Comparison of ENCODE assay signal across 1 cellular context in the genomic region with DNA sequence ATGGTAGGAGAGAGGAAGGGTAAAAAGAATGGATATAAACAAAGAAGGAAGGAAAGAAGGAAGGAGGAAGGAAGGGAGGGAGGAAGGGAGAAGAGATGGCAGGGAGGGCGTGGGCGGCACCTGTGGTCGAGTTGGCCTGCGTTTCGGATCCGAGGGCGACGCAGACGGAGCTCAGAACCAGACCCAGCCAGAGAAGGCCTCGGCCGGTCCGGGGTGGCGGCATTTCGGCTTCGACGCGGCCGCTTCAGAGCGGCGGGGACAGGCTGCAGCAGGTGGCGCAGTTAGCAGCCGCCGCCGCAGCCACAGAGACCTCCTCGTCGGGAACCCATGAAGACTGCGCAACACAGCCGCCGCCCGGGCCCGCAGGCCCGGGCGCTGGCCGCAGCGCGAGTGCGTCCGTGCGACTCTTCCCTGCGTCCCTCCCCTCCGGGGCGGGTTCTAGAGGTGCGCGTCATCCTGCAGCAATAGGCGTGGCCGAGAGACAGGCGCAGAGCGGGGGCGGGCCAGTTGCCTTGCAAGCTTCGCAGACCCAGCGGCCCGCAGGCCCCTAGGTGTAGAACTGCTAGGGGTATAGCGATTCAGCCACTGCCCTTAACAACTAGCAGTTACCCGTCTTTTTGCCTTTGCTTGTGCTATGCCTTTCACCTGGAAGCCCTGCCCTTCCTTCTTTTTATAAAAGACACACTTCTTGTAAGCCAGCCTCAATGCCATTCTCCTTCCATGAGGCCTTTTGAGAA.
TF ChIP-seq lines count a peak whose summit lies in the region.

A gene with protein sequence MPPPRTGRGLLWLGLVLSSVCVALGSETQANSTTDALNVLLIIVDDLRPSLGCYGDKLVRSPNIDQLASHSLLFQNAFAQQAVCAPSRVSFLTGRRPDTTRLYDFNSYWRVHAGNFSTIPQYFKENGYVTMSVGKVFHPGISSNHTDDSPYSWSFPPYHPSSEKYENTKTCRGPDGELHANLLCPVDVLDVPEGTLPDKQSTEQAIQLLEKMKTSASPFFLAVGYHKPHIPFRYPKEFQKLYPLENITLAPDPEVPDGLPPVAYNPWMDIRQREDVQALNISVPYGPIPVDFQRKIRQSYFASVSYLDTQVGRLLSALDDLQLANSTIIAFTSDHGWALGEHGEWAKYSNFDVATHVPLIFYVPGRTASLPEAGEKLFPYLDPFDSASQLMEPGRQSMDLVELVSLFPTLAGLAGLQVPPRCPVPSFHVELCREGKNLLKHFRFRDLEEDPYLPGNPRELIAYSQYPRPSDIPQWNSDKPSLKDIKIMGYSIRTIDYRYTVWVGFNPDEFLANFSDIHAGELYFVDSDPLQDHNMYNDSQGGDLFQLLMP (minus strand): TSS at position 392 of the 737 bp plus-strand sequence. CDS start 169 bp downstream, at position 223.

TF ChIP-seq in HEK293, 187 proteins besides CTCF, POLR2A, EP300 and RAD21 (continued from another document and continues in another):
- TF ChIP-seq, protein P1, sequence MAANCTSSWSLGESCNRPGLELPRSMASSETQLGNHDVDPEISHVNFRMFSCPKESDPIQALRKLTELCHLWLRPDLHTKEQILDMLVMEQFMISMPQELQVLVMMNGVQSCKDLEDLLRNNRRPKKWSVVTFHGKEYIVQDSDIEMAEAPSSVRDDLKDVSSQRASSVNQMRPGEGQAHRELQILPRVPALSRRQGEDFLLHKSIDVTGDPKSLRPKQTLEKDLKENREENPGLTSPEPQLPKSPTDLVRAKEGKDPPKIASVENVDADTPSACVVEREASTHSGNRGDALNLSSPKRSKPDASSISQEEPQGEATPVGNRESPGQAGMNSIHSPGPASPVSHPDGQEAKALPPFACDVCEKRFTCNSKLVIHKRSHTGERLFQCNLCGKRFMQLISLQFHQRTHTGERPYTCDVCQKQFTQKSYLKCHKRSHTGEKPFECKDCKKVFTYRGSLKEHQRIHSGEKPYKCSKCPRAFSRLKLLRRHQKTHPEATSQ (tag by site-specific recombination; IDR thresholded peaks at IDR 0.05), result 0 out of 2 replicates have a peak, but pooled peaks have one; percentile 22
- TF ChIP-seq ZNF24 (tag by site-specific recombination; IDR thresholded peaks at IDR 0.05) (no peak), ZNF140 (tag by site-specific recombination; IDR thresholded peaks at IDR 0.05) (no peak), REPIN1 (tag by site-specific recombination; IDR thresholded peaks at IDR 0.05; ENCODE audit: low read depth) (peak; percentile 53; the same call in 1 of the 2 replicates), ZSCAN23 (tag by site-specific recombination; IDR thresholded peaks at IDR 0.05) (no peak), ZNF677 (tag by site-specific recombination; IDR thresholded peaks at IDR 0.05) (no peak), SCRT1 (tag by site-specific recombination; IDR thresholded peaks at IDR 0.05; ENCODE audit: borderline replicate concordance) (peak; percentile 78), ZNF501 (tag by site-specific recombination; IDR thresholded peaks at IDR 0.05) (0 out of 2 replicates have a peak, but pooled peaks have one; percentile 23), ZSCAN16 (tag by site-specific recombination; IDR thresholded peaks at IDR 0.05) (0 out of 2 replicates have a peak, but pooled peaks have one; percentile 37), WT1 (tag by site-specific recombination; IDR thresholded peaks at IDR 0.05) (no peak), ZSCAN30 (tag by site-specific recombination; IDR thresholded peaks at IDR 0.05) (0 out of 2 replicates have a peak, but pooled peaks have one; percentile 44), ZNF19 (tag by site-specific recombination; IDR thresholded peaks at IDR 0.05; ENCODE audit: low read depth) (no peak), ZBTB1 (tag by site-specific recombination; IDR thresholded peaks at IDR 0.05) (no peak), ZNF394 (tag by site-specific recombination; IDR thresholded peaks at IDR 0.05; ENCODE audit: borderline replicate concordance) (no peak), ZNF664 (tag by site-specific recombination; IDR thresholded peaks at IDR 0.05) (no peak), SP3 (tag by site-specific recombination; IDR thresholded peaks at IDR 0.05) (peak; percentile 58), ZNF26 (tag by site-specific recombination; IDR thresholded peaks at IDR 0.05) (no peak), BCL11A (tag by site-specific recombination; IDR thresholded peaks at IDR 0.05; ENCODE audit: low read depth) (no peak), ZBTB6 (tag by site-specific recombination; IDR thresholded peaks at IDR 0.05) (no peak)
- TF ChIP-seq, protein P2, sequence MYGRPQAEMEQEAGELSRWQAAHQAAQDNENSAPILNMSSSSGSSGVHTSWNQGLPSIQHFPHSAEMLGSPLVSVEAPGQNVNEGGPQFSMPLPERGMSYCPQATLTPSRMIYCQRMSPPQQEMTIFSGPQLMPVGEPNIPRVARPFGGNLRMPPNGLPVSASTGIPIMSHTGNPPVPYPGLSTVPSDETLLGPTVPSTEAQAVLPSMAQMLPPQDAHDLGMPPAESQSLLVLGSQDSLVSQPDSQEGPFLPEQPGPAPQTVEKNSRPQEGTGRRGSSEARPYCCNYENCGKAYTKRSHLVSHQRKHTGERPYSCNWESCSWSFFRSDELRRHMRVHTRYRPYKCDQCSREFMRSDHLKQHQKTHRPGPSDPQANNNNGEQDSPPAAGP (tag by site-specific recombination; IDR thresholded peaks at IDR 0.05), result no peak
- TF ChIP-seq, protein P3, sequence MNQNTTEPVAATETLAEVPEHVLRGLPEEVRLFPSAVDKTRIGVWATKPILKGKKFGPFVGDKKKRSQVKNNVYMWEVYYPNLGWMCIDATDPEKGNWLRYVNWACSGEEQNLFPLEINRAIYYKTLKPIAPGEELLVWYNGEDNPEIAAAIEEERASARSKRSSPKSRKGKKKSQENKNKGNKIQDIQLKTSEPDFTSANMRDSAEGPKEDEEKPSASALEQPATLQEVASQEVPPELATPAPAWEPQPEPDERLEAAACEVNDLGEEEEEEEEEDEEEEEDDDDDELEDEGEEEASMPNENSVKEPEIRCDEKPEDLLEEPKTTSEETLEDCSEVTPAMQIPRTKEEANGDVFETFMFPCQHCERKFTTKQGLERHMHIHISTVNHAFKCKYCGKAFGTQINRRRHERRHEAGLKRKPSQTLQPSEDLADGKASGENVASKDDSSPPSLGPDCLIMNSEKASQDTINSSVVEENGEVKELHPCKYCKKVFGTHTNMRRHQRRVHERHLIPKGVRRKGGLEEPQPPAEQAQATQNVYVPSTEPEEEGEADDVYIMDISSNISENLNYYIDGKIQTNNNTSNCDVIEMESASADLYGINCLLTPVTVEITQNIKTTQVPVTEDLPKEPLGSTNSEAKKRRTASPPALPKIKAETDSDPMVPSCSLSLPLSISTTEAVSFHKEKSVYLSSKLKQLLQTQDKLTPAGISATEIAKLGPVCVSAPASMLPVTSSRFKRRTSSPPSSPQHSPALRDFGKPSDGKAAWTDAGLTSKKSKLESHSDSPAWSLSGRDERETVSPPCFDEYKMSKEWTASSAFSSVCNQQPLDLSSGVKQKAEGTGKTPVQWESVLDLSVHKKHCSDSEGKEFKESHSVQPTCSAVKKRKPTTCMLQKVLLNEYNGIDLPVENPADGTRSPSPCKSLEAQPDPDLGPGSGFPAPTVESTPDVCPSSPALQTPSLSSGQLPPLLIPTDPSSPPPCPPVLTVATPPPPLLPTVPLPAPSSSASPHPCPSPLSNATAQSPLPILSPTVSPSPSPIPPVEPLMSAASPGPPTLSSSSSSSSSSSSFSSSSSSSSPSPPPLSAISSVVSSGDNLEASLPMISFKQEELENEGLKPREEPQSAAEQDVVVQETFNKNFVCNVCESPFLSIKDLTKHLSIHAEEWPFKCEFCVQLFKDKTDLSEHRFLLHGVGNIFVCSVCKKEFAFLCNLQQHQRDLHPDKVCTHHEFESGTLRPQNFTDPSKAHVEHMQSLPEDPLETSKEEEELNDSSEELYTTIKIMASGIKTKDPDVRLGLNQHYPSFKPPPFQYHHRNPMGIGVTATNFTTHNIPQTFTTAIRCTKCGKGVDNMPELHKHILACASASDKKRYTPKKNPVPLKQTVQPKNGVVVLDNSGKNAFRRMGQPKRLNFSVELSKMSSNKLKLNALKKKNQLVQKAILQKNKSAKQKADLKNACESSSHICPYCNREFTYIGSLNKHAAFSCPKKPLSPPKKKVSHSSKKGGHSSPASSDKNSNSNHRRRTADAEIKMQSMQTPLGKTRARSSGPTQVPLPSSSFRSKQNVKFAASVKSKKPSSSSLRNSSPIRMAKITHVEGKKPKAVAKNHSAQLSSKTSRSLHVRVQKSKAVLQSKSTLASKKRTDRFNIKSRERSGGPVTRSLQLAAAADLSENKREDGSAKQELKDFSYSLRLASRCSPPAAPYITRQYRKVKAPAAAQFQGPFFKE (tag by site-specific recombination; IDR thresholded peaks at IDR 0.05; ENCODE audit: borderline replicate concordance), result no peak
- TF ChIP-seq, protein P4, sequence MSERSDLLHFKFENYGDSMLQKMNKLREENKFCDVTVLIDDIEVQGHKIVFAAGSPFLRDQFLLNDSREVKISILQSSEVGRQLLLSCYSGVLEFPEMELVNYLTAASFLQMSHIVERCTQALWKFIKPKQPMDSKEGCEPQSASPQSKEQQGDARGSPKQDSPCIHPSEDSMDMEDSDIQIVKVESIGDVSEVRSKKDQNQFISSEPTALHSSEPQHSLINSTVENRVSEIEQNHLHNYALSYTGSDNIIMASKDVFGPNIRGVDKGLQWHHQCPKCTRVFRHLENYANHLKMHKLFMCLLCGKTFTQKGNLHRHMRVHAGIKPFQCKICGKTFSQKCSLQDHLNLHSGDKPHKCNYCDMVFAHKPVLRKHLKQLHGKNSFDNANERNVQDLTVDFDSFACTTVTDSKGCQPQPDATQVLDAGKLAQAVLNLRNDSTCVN (tag by site-specific recombination; optimal IDR thresholded peaks at IDR 0.05), result peak; percentile 67
- TF ChIP-seq, protein P5, sequence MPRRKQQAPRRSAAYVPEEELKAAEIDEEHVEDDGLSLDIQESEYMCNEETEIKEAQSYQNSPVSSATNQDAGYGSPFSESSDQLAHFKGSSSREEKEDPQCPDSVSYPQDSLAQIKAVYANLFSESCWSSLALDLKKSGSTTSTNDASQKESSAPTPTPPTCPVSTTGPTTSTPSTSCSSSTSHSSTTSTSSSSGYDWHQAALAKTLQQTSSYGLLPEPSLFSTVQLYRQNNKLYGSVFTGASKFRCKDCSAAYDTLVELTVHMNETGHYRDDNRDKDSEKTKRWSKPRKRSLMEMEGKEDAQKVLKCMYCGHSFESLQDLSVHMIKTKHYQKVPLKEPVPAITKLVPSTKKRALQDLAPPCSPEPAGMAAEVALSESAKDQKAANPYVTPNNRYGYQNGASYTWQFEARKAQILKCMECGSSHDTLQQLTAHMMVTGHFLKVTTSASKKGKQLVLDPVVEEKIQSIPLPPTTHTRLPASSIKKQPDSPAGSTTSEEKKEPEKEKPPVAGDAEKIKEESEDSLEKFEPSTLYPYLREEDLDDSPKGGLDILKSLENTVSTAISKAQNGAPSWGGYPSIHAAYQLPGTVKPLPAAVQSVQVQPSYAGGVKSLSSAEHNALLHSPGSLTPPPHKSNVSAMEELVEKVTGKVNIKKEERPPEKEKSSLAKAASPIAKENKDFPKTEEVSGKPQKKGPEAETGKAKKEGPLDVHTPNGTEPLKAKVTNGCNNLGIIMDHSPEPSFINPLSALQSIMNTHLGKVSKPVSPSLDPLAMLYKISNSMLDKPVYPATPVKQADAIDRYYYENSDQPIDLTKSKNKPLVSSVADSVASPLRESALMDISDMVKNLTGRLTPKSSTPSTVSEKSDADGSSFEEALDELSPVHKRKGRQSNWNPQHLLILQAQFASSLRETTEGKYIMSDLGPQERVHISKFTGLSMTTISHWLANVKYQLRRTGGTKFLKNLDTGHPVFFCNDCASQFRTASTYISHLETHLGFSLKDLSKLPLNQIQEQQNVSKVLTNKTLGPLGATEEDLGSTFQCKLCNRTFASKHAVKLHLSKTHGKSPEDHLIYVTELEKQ (tag by site-specific recombination; IDR thresholded peaks at IDR 0.05; ENCODE audit: borderline replicate concordance), result peak; percentile 30; the same call in 1 of the 2 replicates
- TF ChIP-seq, protein P6, sequence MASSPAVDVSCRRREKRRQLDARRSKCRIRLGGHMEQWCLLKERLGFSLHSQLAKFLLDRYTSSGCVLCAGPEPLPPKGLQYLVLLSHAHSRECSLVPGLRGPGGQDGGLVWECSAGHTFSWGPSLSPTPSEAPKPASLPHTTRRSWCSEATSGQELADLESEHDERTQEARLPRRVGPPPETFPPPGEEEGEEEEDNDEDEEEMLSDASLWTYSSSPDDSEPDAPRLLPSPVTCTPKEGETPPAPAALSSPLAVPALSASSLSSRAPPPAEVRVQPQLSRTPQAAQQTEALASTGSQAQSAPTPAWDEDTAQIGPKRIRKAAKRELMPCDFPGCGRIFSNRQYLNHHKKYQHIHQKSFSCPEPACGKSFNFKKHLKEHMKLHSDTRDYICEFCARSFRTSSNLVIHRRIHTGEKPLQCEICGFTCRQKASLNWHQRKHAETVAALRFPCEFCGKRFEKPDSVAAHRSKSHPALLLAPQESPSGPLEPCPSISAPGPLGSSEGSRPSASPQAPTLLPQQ (tag by site-specific recombination; IDR thresholded peaks at IDR 0.05), result peak; percentile 48; the same call in 1 of the 2 replicates
- TF ChIP-seq, protein P7, sequence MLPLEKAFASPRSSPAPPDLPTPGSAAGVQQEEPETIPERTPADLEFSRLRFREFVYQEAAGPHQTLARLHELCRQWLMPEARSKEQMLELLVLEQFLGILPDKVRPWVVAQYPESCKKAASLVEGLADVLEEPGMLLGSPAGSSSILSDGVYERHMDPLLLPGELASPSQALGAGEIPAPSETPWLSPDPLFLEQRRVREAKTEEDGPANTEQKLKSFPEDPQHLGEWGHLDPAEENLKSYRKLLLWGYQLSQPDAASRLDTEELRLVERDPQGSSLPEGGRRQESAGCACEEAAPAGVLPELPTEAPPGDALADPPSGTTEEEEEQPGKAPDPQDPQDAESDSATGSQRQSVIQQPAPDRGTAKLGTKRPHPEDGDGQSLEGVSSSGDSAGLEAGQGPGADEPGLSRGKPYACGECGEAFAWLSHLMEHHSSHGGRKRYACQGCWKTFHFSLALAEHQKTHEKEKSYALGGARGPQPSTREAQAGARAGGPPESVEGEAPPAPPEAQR (tag by site-specific recombination; IDR thresholded peaks at IDR 0.05), result no peak
